Comparison of ENCODE assay signal across 27 cellular contexts in genomic region chr6:3271756-3272155, GRCh38. TPM values are rescaled to one million over a fixed set of nuclear protein-coding genes. Genes with fewer than 3 reads are reported as not detected.
"Had no signal": no experiment of that assay in that cellular context is flagged by ENCODE, and none has a peak within 500 bp of the region (broad histone marks: within the 10 kb centered on the region; RNA-seq: fewer than 3 reads in every experiment).

No MANE protein-coding gene starts in this region.

- H3K4me3 Mint-ChIP-seq: activated B cell treated with CpG ODN at 0.5 μM for 24 hours; activated CD8-positive, alpha-beta memory T cell treated with anti-CD3 and anti-CD28 coated beads, Interleukin-2, amount 10 ng/mL, durations not matched to agents 7 days and 5 days; activated CD8-positive, alpha-beta T cell treated with anti-CD3 and anti-CD28 coated beads, Interleukin-2, amount 10 ng/mL, durations not matched to agents 7 days and 5 days; activated naive CD8-positive, alpha-beta T cell; naive B cell; neural crest cell; stimulated activated naive CD8-positive, alpha-beta T cell treated with anti-CD3 and anti-CD28 coated beads, Interleukin-15, Interleukin-2, amounts not matched to agents 100 ng/mL and 50 ng/mL, for 24 hours; T-helper 1 cell treated with Interleukin-12 subunit alpha and Interleukin-12 subunit beta and Interleukin-4 antibody, amounts not matched to agents 30 μg/mL and 1 μg/mL, for 36 hours; type B pancreatic cell had no signal

- H3K27me3 ChIP-seq: ascending aorta, brain microvascular endothelial cell, esophagus squamous epithelium, gastrocnemius medialis, hepatocyte, uterus had no signal

- ATAC-seq: activated CD8-positive, alpha-beta memory T cell treated with anti-CD3 and anti-CD28 coated beads, Interleukin-2, amount 10 ng/mL, durations not matched to agents 7 days and 5 days; activated CD8-positive, alpha-beta T cell treated with anti-CD3 and anti-CD28 coated beads, Interleukin-2, amount 10 ng/mL, durations not matched to agents 7 days and 5 days; gastrocnemius medialis; right cardiac atrium had no signal

- H3K27ac Mint-ChIP-seq: activated B cell treated with CpG ODN at 0.5 μM for 24 hours; activated CD8-positive, alpha-beta memory T cell treated with anti-CD3 and anti-CD28 coated beads, Interleukin-2, amount 10 ng/mL, durations not matched to agents 7 days and 5 days; activated CD8-positive, alpha-beta T cell treated with anti-CD3 and anti-CD28 coated beads, Interleukin-2, amount 10 ng/mL, durations not matched to agents 7 days and 5 days; activated naive CD8-positive, alpha-beta T cell; activated T-helper 2 cell treated with anti-CD3 and anti-CD28 coated beads, Interferon-gamma antibody, Interleukin-2, Interleukin-4, amounts not matched to agents 10 μg/mL and 5 μg/mL and 100 μg/mL, durations not matched to agents 14 hours and 24 hours and 36 hours; stimulated activated naive CD8-positive, alpha-beta T cell treated with anti-CD3 and anti-CD28 coated beads, Interleukin-15, Interleukin-2, amounts not matched to agents 100 ng/mL and 50 ng/mL, for 24 hours; T-helper 1 cell treated with Interleukin-12 subunit alpha and Interleukin-12 subunit beta and Interleukin-4 antibody, amounts not matched to agents 30 μg/mL and 1 μg/mL, for 36 hours; type B pancreatic cell had no signal

- H3K9me3 ChIP-seq: ascending aorta, esophagus squamous epithelium, gastrocnemius medialis, left ventricle myocardium inferior, thoracic aorta, uterus had no signal

- H3K4me1 ChIP-seq: ascending aorta, gastrocnemius medialis, left ventricle myocardium inferior, uterus had no signal

- DNase-seq: activated B cell treated with CpG ODN at 0.5 μM for 24 hours; activated CD4-positive, alpha-beta T cell treated with anti-CD3 and anti-CD28 coated beads, Interleukin-2, amount 50 U/mL, for 1 hour; activated CD8-positive, alpha-beta memory T cell treated with anti-CD3 and anti-CD28 coated beads, Interleukin-2, amount 10 ng/mL, durations not matched to agents 7 days and 5 days; activated CD8-positive, alpha-beta T cell treated with anti-CD3 and anti-CD28 coated beads, Interleukin-2, amount 10 ng/mL, durations not matched to agents 7 days and 5 days; activated T-cell treated with anti-CD3 and anti-CD28 coated beads, Interleukin-2, amount 50 U/mL, for 48 hours; brain microvascular endothelial cell; caudate nucleus; esophagus squamous epithelium; gastrocnemius medialis; islet precursor cell; left ventricle myocardium inferior; naive B cell; stimulated activated CD4-positive, alpha-beta T cell treated with anti-CD3 and anti-CD28 coated beads, Interleukin-4, amount 100 ng/mL, for 1 hour; SW 1271; T1000; uterus had no signal

- H3K27me3 Mint-ChIP-seq: activated B cell treated with CpG ODN at 0.5 μM for 24 hours; activated CD8-positive, alpha-beta memory T cell treated with anti-CD3 and anti-CD28 coated beads, Interleukin-2, amount 10 ng/mL, durations not matched to agents 7 days and 5 days; activated naive CD8-positive, alpha-beta T cell; naive B cell; stimulated activated naive CD8-positive, alpha-beta T cell treated with anti-CD3 and anti-CD28 coated beads, Interleukin-15, Interleukin-2, amounts not matched to agents 100 ng/mL and 50 ng/mL, for 24 hours; type B pancreatic cell had no signal

- H3K4me3 ChIP-seq: ascending aorta, esophagus squamous epithelium, gastrocnemius medialis, hepatocyte, left ventricle myocardium inferior, thoracic aorta, uterus had no signal

- H3K36me3 ChIP-seq: uterus had no signal

- H3K27ac ChIP-seq: ascending aorta, brain microvascular endothelial cell, epithelial cell of prostate, esophagus squamous epithelium, gastrocnemius medialis, hepatocyte, left ventricle myocardium inferior, thoracic aorta, uterus had no signal

- H3K9me3 Mint-ChIP-seq: activated B cell treated with CpG ODN at 0.5 μM for 24 hours; activated T-helper 2 cell treated with anti-CD3 and anti-CD28 coated beads, Interferon-gamma antibody, Interleukin-2, Interleukin-4, amounts not matched to agents 10 μg/mL and 5 μg/mL and 100 μg/mL, durations not matched to agents 14 hours and 24 hours and 36 hours; naive B cell; neural crest cell; stimulated activated naive CD8-positive, alpha-beta T cell treated with anti-CD3 and anti-CD28 coated beads, Interleukin-15, Interleukin-2, amounts not matched to agents 100 ng/mL and 50 ng/mL, for 24 hours; T-helper 1 cell treated with Interleukin-12 subunit alpha and Interleukin-12 subunit beta and Interleukin-4 antibody, amounts not matched to agents 30 μg/mL and 1 μg/mL, for 36 hours; type B pancreatic cell had no signal

- H3K36me3 Mint-ChIP-seq: activated naive CD8-positive, alpha-beta T cell had no signal

RNA-seq across cellular contexts. Expression of gene TUBB2B, which starts 44.3 kb away (rescaled TPM):
- total RNA-seq: activated B cell treated with CpG ODN at 0.5 μM for 24 hours; activated CD8-positive, alpha-beta memory T cell treated with anti-CD3 and anti-CD28 coated beads, Interleukin-2, amount 10 ng/mL, durations not matched to agents 7 days and 5 days; activated CD8-positive, alpha-beta T cell treated with anti-CD3 and anti-CD28 coated beads, Interleukin-2, amount 10 ng/mL, durations not matched to agents 7 days and 5 days; ascending aorta had no signal
